ENCODE assay signal across 11 cellular contexts in genomic region chr11:113014262-113014661, GRCh38. TPM values are rescaled to one million over a fixed set of nuclear protein-coding genes. Genes with fewer than 3 reads are reported as not detected.
A peak's percentile ranks its signal among the peaks of the same experiment; 100 is the strongest.
DNase-seq lines count a peak whose midpoint lies in the region; ATAC-seq and TF ChIP-seq lines count a peak whose summit lies in the region.
"Had no signal": no experiment of that assay in that cellular context is flagged by ENCODE, and none has a peak within 500 bp of the region (broad histone marks: within the 10 kb centered on the region; RNA-seq: fewer than 3 reads in every experiment).

No MANE protein-coding gene starts in this region.

- H3K4me1 Mint-ChIP-seq in glutamatergic neuron (ENCODE audit: low read depth, unreplicated experiment): peaks cover 65% of the 10 kb centered on the region
- H3K4me1 Mint-ChIP-seq in T-cell: no peaks in the 10 kb centered on the region

- intact Hi-C loops in sciatic nerve (cut with DNase I): no loop called here

- DNase-seq in AG10803 (ENCODE audit: low read depth): peak; percentile 21
- DNase-seq in NCI-H1092 treated with DMSO at 0.1 percent for 48 hours (lab: John Stamatoyannopoulos, UW): peak; percentile 95
- DNase-seq in NCI-H774 (lab: John Stamatoyannopoulos, UW): peak; percentile 36
- peak; percentile 72 for DNase-seq in glutamatergic neuron
- DNase-seq in AG20443 (ENCODE audit: low spot score): no peak
- DNase-seq in sciatic nerve (ENCODE audit: low spot score): no peak
- DNase-seq in AML-193 (lab: John Stamatoyannopoulos, UW): no peak
- DNase-seq in T-cell: no peak
- DNase-seq: activated T-cell treated with anti-CD3 and anti-CD28 coated beads, Interleukin-2, amount 50 U/mL, for 1 hour; esophagus squamous epithelium had no signal

- peaks cover 18% of the 10 kb centered on the region for H3K9me3 Mint-ChIP-seq in glutamatergic neuron (ENCODE audit: unreplicated experiment)
- no peaks in the 10 kb centered on the region for H3K9me3 Mint-ChIP-seq in T-cell

- POLR2A ChIA-PET in T-cell (lab: Charles Lee): no interaction called here

- no peak overlapping the region for H3K4me3 ChIP-seq in AG10803 (ENCODE audit: low read length)
- H3K4me3 ChIP-seq: esophagus squamous epithelium, thyroid gland had no signal

- H3K27me3 Mint-ChIP-seq in glutamatergic neuron (ENCODE audit: unreplicated experiment) (peaks cover 16% of the 10 kb centered on the region), T-cell (no peaks in the 10 kb centered on the region)

- CTCF ChIA-PET in T-cell (lab: Charles Lee): no interaction called here

- H3K27ac Mint-ChIP-seq in glutamatergic neuron (ENCODE audit: unreplicated experiment) (peak overlapping the region; percentile 99), T-cell (no peak overlapping the region)

- H3K36me3 Mint-ChIP-seq in glutamatergic neuron (ENCODE audit: unreplicated experiment) (no peaks in the 10 kb centered on the region), T-cell (no peaks in the 10 kb centered on the region)

- H3K4me3 Mint-ChIP-seq in glutamatergic neuron (ENCODE audit: unreplicated experiment) (peak overlapping the region; percentile 68), T-cell (no peak overlapping the region)

- TF ChIP-seq CTCF in AG10803 (conservative IDR thresholded peaks at IDR 0.05; ENCODE audit: low read length): no peak
- no peak for TF ChIP-seq CTCF in glutamatergic neuron (IDR thresholded peaks at IDR 0.05; ENCODE audit: partially characterized antibody, unreplicated experiment)

- ATAC-seq in sciatic nerve: no peak
- no peak for ATAC-seq in T-cell (replicated peaks in 1 of 4)

RNA-seq across cellular contexts. Expression of gene NCAM1, which starts 53.0 kb away (rescaled TPM):
- 819 TPM for total RNA-seq in glutamatergic neuron (ENCODE audit: unreplicated experiment)
- total RNA-seq in sciatic nerve: 84.7 TPM
- 1 to 10 TPM in 4 of 5 donors, under 1 TPM in 1; 0.90 to 1.8 (median 1.1) TPM for total RNA-seq in T-cell

Comparison
In these comparisons a context has a peak if more than half of its experiments do, and no peak if none do; other contexts are left out.
1. DNase-seq: peak in AG10803 (single experiment), NCI-H1092 treated with DMSO at 0.1 percent for 48 hours (single experiment), NCI-H774 (single experiment) and glutamatergic neuron (single experiment); none in AG20443 (single experiment), sciatic nerve (single experiment), AML-193 (0 of 2) and T-cell (0 of 34).
2. RNA of gene NCAM1, which starts 53.0 kb away (total RNA-seq): 819 TPM in glutamatergic neuron (single experiment) and 84.7 TPM in sciatic nerve (single experiment); 0.90 to 1.8 TPM in T-cell; every median in the first group is over 10 times any median in the second.